ENCODE assay signal across 20 cellular contexts in genomic region chr11:9153651-9154050, GRCh38.
DNase-seq lines count a peak whose midpoint lies in the region; ATAC-seq lines count a peak whose summit lies in the region.
"Had no signal": no experiment of that assay in that cellular context is flagged by ENCODE, and none has a peak within 500 bp of the region (broad histone marks: within the 10 kb centered on the region; RNA-seq: fewer than 3 reads in every experiment).

No MANE protein-coding gene starts in this region.

- peak; percentile 58 for ATAC-seq in left colon
- ATAC-seq: CD8-positive, alpha-beta T cell; HCT116; Right ventricle myocardium inferior had no signal

- DNase-seq in NCI-H1092 treated with DMSO at 0.1 percent for 48 hours (lab: John Stamatoyannopoulos, UW) (peak; percentile 22), NCI-H1092 (lab: John Stamatoyannopoulos, UW) (no peak), DMS79 treated with DMSO at 0.1 percent for 48 hours (lab: John Stamatoyannopoulos, UW) (peak; percentile 23), NCI-H2081 treated with DMSO at 0.1 percent for 48 hours (lab: John Stamatoyannopoulos, UW) (peak; percentile 50), left colon (no peak), C1 segment of cervical spinal cord (lab: John Stamatoyannopoulos, UW) (no peak), cerebellar cortex (ENCODE audit: low spot score) (no peak)
- DNase-seq in stimulated activated CD4-positive, alpha-beta T cell treated with anti-CD3 and anti-CD28 coated beads, Interleukin-4, amount 100 ng/mL, for 1 hour = no peak
- DNase-seq: ACHN; Calu3; CD8-positive, alpha-beta T cell; EL; GF-D8; NCI-H1694; NCI-H2171; NCI-H345; NCI-H524 treated with DMSO at 0.1 percent for 48 hours; T-helper 1 cell had no signal

- intact Hi-C loops in left colon (cut with DNase I, micrococcal nuclease) = no loop called here

Comparison
In these comparisons a context has a peak if more than half of its experiments do, and no peak if none do; other contexts are left out.
1. DNase-seq: peak in NCI-H1092 treated with DMSO at 0.1 percent for 48 hours (single experiment), DMS79 treated with DMSO at 0.1 percent for 48 hours (single experiment) and NCI-H2081 treated with DMSO at 0.1 percent for 48 hours (single experiment); none in NCI-H1092 (single experiment), left colon (0 of 2), C1 segment of cervical spinal cord (0 of 14), cerebellar cortex (single experiment) and stimulated activated CD4-positive, alpha-beta T cell treated with anti-CD3 and anti-CD28 coated beads, Interleukin-4, amount 100 ng/mL, for 1 hour (single experiment).